32 cellular contexts compared by ENCODE assay signal in genomic region chr2:125240870-125241269, GRCh38.
"Had no signal": no experiment of that assay in that cellular context is flagged by ENCODE, and none has a peak within 500 bp of the region (broad histone marks: within the 10 kb centered on the region; RNA-seq: fewer than 3 reads in every experiment).

No MANE protein-coding gene starts in this region.

- FAIRE-seq: bronchial epithelial cell, TTC549 had no signal

- H3K36me3 ChIP-seq: ascending aorta, cardiac muscle cell had no signal

- H3K27me3 ChIP-seq: ascending aorta, cardiac muscle cell had no signal

- DNase-seq: activated B cell treated with CpG ODN at 0.5 μM for 24 hours; activated CD4-positive, alpha-beta memory T cell treated with anti-CD3 and anti-CD28 coated beads for 36 hours; activated CD4-positive, alpha-beta T cell treated with anti-CD3 and anti-CD28 coated beads for 4 hours; activated CD4-positive, alpha-beta T cell treated with anti-CD3 and anti-CD28 coated beads, Interleukin-2, amount 10 ng/mL, durations not matched to agents 24 days and 14 days; activated CD4-positive, alpha-beta T cell treated with anti-CD3 and anti-CD28 coated beads, Interleukin-2, amount 50 U/mL, for 1 hour; activated CD4-positive, alpha-beta T cell treated with anti-CD3 and anti-CD28 coated beads, Interleukin-2, amount 50 U/mL, for 4 hours; activated CD4-positive, CD25-positive, alpha-beta regulatory T cell treated with anti-CD3 and anti-CD28 coated beads, Interleukin-2, amount 50 U/mL, for 72 hours; activated CD8-positive, alpha-beta memory T cell treated with anti-CD3 and anti-CD28 coated beads, Interleukin-2, amount 50 U/mL, for 4 hours; activated CD8-positive, alpha-beta T cell treated with anti-CD3 and anti-CD28 coated beads for 36 hours; activated effector memory CD4-positive, alpha-beta T cell treated with anti-CD3 and anti-CD28 coated beads, Interleukin-2, amount 50 U/mL, for 16 hours; activated gamma-delta T cell treated with Interleukin-2 at 50 U/mL for 16 hours; activated naive CD4-positive, alpha-beta T cell; activated naive CD4-positive, alpha-beta T cell treated with anti-CD3 and anti-CD28 coated beads for 36 hours; activated naive CD4-positive, alpha-beta T cell treated with anti-CD3 and anti-CD28 coated beads, Interleukin-2, amount 50 U/mL, for 16 hours; activated naive CD8-positive, alpha-beta T cell treated with anti-CD3 and anti-CD28 coated beads, Interleukin-2, amount 10 ng/mL, durations not matched to agents 7 days and 5 days; activated naive CD8-positive, alpha-beta T cell treated with anti-CD3 and anti-CD28 coated beads, Interleukin-2, amount 50 U/mL, for 24 hours; activated T-cell treated with anti-CD3 and anti-CD28 coated beads for 4 hours; activated T-cell treated with anti-CD3 and anti-CD28 coated beads, Interleukin-2, amount 50 U/mL, for 1 hour; activated T-cell treated with anti-CD3 and anti-CD28 coated beads, Interleukin-2, amount 50 U/mL, for 4 hours; activated T-cell treated with anti-CD3 and anti-CD28 coated beads, Interleukin-2, amount 50 U/mL, for 72 hours; amygdala; anterior cingulate cortex; caudate nucleus; cerebellar nuclear complex; T-helper 2 cell; T-helper 9 cell had no signal

- H3K27ac ChIP-seq: ascending aorta, cardiac muscle cell, VCaP had no signal

- H3K4me1 ChIP-seq: ascending aorta had no signal

- H3K9me3 ChIP-seq: ascending aorta had no signal

- H3K4me3 ChIP-seq: ascending aorta, cardiac muscle cell had no signal

- ATAC-seq: activated CD8-positive, alpha-beta T cell treated with anti-CD3 and anti-CD28 coated beads for 36 hours; activated naive CD8-positive, alpha-beta T cell treated with anti-CD3 and anti-CD28 coated beads, Interleukin-2, amount 50 U/mL, for 24 hours; activated T-cell treated with anti-CD3 and anti-CD28 coated beads, Interleukin-2, amount 50 U/mL, for 4 hours; activated T-cell treated with anti-CD3 and anti-CD28 coated beads, Interleukin-2, amount 50 U/mL, for 72 hours; activated T-helper 17 cell treated with anti-CD3 and anti-CD28 coated beads, Interleukin-2, amount 50 U/mL, for 72 hours had no signal
